ENCODE assay signal across 8 cellular contexts in the genomic region with DNA sequence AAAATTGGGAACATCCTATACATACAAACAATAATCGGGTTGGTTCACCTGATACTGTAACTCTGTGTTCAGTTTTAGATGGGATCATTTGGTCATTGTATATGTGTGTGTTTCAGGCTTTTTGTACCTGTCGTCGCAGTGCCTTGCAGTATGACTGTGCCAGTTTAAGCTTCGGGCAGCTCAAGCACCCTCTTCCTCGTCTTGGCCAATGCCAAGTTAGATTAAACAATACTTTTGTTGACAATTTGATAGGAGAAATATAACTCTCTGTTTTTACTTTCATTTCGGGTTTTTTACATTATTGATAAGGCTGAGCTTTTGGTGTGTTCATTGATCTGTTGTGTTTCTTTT. TPM values are rescaled to one million over a fixed set of nuclear protein-coding genes. Genes with fewer than 3 reads are reported as not detected.
DNase-seq lines count a peak whose midpoint lies in the region; ATAC-seq, FAIRE-seq and TF ChIP-seq lines count a peak whose summit lies in the region.

No MANE protein-coding gene starts in this region.

- no peaks in the 10 kb centered on the region for H3K27me3 ChIP-seq in body of pancreas
- H3K27me3 ChIP-seq in mucosa of stomach (ENCODE audit: control insufficient read depth, insufficient read depth, low read length): no peaks in the 10 kb centered on the region
- no peaks in the 10 kb centered on the region for H3K27me3 ChIP-seq in vagina

- H3K27ac ChIP-seq in body of pancreas (peak overlapping the region; percentile 7 to 69 (median 52)), vagina (peak overlapping the region; percentile 48)

- peak overlapping the region; percentile 0 for H3K9ac ChIP-seq in mucosa of stomach (ENCODE audit: low read length)

- H3K36me3 Mint-ChIP-seq in activated naive CD4-positive, alpha-beta T cell treated with anti-CD3 and anti-CD28 coated beads, Interleukin-2, amount 50 U/mL, for 24 hours: no peaks in the 10 kb centered on the region

- H3K4me1 ChIP-seq in body of pancreas: peaks cover 21% of the 10 kb centered on the region
- peaks cover 5% of the 10 kb centered on the region for H3K4me1 ChIP-seq in mucosa of stomach (ENCODE audit: control insufficient read depth, insufficient read depth, low read length)
- peaks cover 31% of the 10 kb centered on the region for H3K4me1 ChIP-seq in vagina

- 10 to 13% methylated on average over 6 of the region's 6 CpGs for WGBS in body of pancreas, 2 donors

- H3K27me3 Mint-ChIP-seq in activated naive CD4-positive, alpha-beta T cell treated with anti-CD3 and anti-CD28 coated beads, Interleukin-2, amount 50 U/mL, for 24 hours: no peaks in the 10 kb centered on the region

- peak overlapping the region in 1 of 2 donors; percentile 1 for H3K4me3 ChIP-seq in body of pancreas
- no peak overlapping the region for H3K4me3 ChIP-seq in mucosa of stomach (ENCODE audit: low read length)
- H3K4me3 ChIP-seq in vagina: no peak overlapping the region

- no peaks in the 10 kb centered on the region for H3K9me3 Mint-ChIP-seq in activated naive CD4-positive, alpha-beta T cell treated with anti-CD3 and anti-CD28 coated beads, Interleukin-2, amount 50 U/mL, for 24 hours

- H3K4me1 Mint-ChIP-seq in activated naive CD4-positive, alpha-beta T cell treated with anti-CD3 and anti-CD28 coated beads, Interleukin-2, amount 50 U/mL, for 24 hours: peaks cover 56% of the 10 kb centered on the region

- intact Hi-C loops in body of pancreas (cut with DNase I): no loop called here
- intact Hi-C loops in vagina (cut with DNase I): loop anchor here (5.0 kb wide), 1 partner anchor 165 kb away; a partner anchor contains a TSS

- DNase-seq in activated naive CD4-positive, alpha-beta T cell (lab: John Stamatoyannopoulos, UW): no peak
- peak in 3 of 4 donors; percentile 30 to 43 (median 36) for DNase-seq in body of pancreas
- DNase-seq in vagina (ENCODE audit: extremely low spot score in 2 of 2): no peak
- DNase-seq in HTR-8/SVneo (ENCODE audit: insufficient read length, low spot score): no peak
- no peak for DNase-seq in midbrain (lab: John Stamatoyannopoulos, UW)

- no peak for FAIRE-seq in HTR-8/SVneo (lab: Jason Lieb, UNC)

- ATAC-seq in body of pancreas (peak; percentile 22), HG03095 (IDR thresholded peaks at IDR 0.05; ENCODE audit: unreplicated experiment) (no peak)

- TF ChIP-seq POLR2A in body of pancreas (IDR thresholded peaks at IDR 0.05) (no peak), vagina (IDR thresholded peaks at IDR 0.05) (no peak)

- peak overlapping the region; percentile 78 for H3K4me3 Mint-ChIP-seq in activated naive CD4-positive, alpha-beta T cell treated with anti-CD3 and anti-CD28 coated beads, Interleukin-2, amount 50 U/mL, for 24 hours

- H3K36me3 ChIP-seq in body of pancreas (replicated peaks in 1 of 2; ENCODE audit: insufficient read depth in 1 of 2, low read depth in 2 of 2) (no peaks in the 10 kb centered on the region), mucosa of stomach (ENCODE audit: control insufficient read depth, insufficient read depth, low read length) (no peaks in the 10 kb centered on the region), vagina (no peaks in the 10 kb centered on the region)

- TF ChIP-seq CTCF in body of pancreas (IDR thresholded peaks at IDR 0.05) (no peak), vagina (IDR thresholded peaks at IDR 0.05) (no peak)

- H3K9me3 ChIP-seq in body of pancreas: no peaks in the 10 kb centered on the region
- H3K9me3 ChIP-seq in mucosa of stomach (ENCODE audit: control insufficient read depth, low read length): no peaks in the 10 kb centered on the region
- H3K9me3 ChIP-seq in vagina: no peaks in the 10 kb centered on the region

- H3K27ac Mint-ChIP-seq in activated naive CD4-positive, alpha-beta T cell treated with anti-CD3 and anti-CD28 coated beads, Interleukin-2, amount 50 U/mL, for 24 hours: peak overlapping the region; percentile 88

RNA-seq across cellular contexts. Expression of a gene that starts 37.0 kb away (rescaled TPM):
- total RNA-seq in body of pancreas: 10 to 100 TPM; 35.9 to 54.7 TPM
- total RNA-seq in vagina: 52.1 TPM

RNA-seq across cellular contexts. Expression of a gene that starts 59.4 kb away (rescaled TPM):
- 10 to 100 TPM; 23.4 to 30.6 TPM for total RNA-seq in body of pancreas
- total RNA-seq in vagina: 29.2 TPM

Comparison
In these comparisons a context has a peak if more than half of its experiments do, and no peak if none do; other contexts are left out.
1. DNase-seq: peak in body of pancreas (3 of 4); none in activated naive CD4-positive, alpha-beta T cell (0 of 4), vagina (0 of 2), HTR-8/SVneo (single experiment) and midbrain (single experiment).